ENCODE assay signal across 12 cellular contexts in genomic region chr3:87006844-87007439, GRCh38. TPM values are rescaled to one million over a fixed set of nuclear protein-coding genes. Genes with fewer than 3 reads are reported as not detected.
DNase-seq lines count a peak whose midpoint lies in the region; ATAC-seq and TF ChIP-seq lines count a peak whose summit lies in the region.
"Had no signal": no experiment of that assay in that cellular context is flagged by ENCODE, and none has a peak within 500 bp of the region (broad histone marks: within the 10 kb centered on the region; RNA-seq: fewer than 3 reads in every experiment).

No MANE protein-coding gene starts in this region.

- no peaks in the 10 kb centered on the region for H3K36me3 Mint-ChIP-seq in T-helper 2 cell treated with Interferon-gamma antibody and Interleukin-4, amounts not matched to agents 5 μg/mL and 100 μg/mL, for 36 hours (ENCODE audit: low read depth)

- H3K4me3 Mint-ChIP-seq in T-helper 2 cell treated with Interferon-gamma antibody and Interleukin-4, amounts not matched to agents 5 μg/mL and 100 μg/mL, for 36 hours, result no peak overlapping the region

- H3K9me3 Mint-ChIP-seq in T-helper 2 cell treated with Interferon-gamma antibody and Interleukin-4, amounts not matched to agents 5 μg/mL and 100 μg/mL, for 36 hours, result no peaks in the 10 kb centered on the region

- H3K27ac Mint-ChIP-seq in T-helper 2 cell treated with Interferon-gamma antibody and Interleukin-4, amounts not matched to agents 5 μg/mL and 100 μg/mL, for 36 hours, result no peak overlapping the region

- H3K4me1 Mint-ChIP-seq in T-helper 2 cell treated with Interferon-gamma antibody and Interleukin-4, amounts not matched to agents 5 μg/mL and 100 μg/mL, for 36 hours (ENCODE audit: low read depth), result no peaks in the 10 kb centered on the region

- TF ChIP-seq CTCF in HFF-Myc (IDR thresholded peaks at IDR 0.05; ENCODE audit: low read depth, low read length, missing control alignments), result peak; percentile 40

- H3K4me3 ChIP-seq in HFF-Myc (replicated peaks; ENCODE audit: low read depth, low read length), result no peak overlapping the region

- no peak for ATAC-seq in GM21447 (IDR thresholded peaks at IDR 0.05; ENCODE audit: unreplicated experiment)

- H3K27me3 Mint-ChIP-seq in T-helper 2 cell treated with Interferon-gamma antibody and Interleukin-4, amounts not matched to agents 5 μg/mL and 100 μg/mL, for 36 hours (ENCODE audit: low read depth), result no peaks in the 10 kb centered on the region

- DNase-seq in AG20443 (ENCODE audit: low spot score) (peak; percentile 23), HFF-Myc (ENCODE audit: extremely low read depth, low read depth) (no peak), amniotic epithelial cell (ENCODE audit: low read depth) (peak; percentile 50), kidney glomerular epithelial cell (lab: John Stamatoyannopoulos, UW) (peak; percentile 4), glomerular visceral epithelial cell (ENCODE audit: extremely low spot score) (no peak), ureter (ENCODE audit: low spot score) (no peak)
- DNase-seq in T-helper 2 cell treated with Interferon-gamma antibody and Interleukin-4, amounts not matched to agents 5 μg/mL and 100 μg/mL, for 36 hours (ENCODE audit: low spot score), result no peak
- DNase-seq: aorta, DMS 273 treated with DMSO at 0.1 percent for 48 hours, NCI-H2081 treated with DMSO at 0.1 percent for 48 hours, SHP77 had no signal

RNA-seq across cellular contexts. Expression of gene VGLL3, which starts 16.0 kb away (rescaled TPM):
- 51.7 TPM for total RNA-seq in ureter

Comparison
In these comparisons a context has a peak if more than half of its experiments do, and no peak if none do; other contexts are left out.
1. DNase-seq: peak in AG20443 (single experiment), amniotic epithelial cell (single experiment) and kidney glomerular epithelial cell (single experiment); none in HFF-Myc (single experiment), glomerular visceral epithelial cell (single experiment), ureter (single experiment) and T-helper 2 cell treated with Interferon-gamma antibody and Interleukin-4, amounts not matched to agents 5 μg/mL and 100 μg/mL, for 36 hours (single experiment).